ENCODE assay signal across 16 cellular contexts in genomic region chr2:134405641-134406081, GRCh38.
DNase-seq lines count a peak whose midpoint lies in the region; ATAC-seq and TF ChIP-seq lines count a peak whose summit lies in the region.
"Had no signal": no experiment of that assay in that cellular context is flagged by ENCODE, and none has a peak within 500 bp of the region (broad histone marks: within the 10 kb centered on the region; RNA-seq: fewer than 3 reads in every experiment).

No MANE protein-coding gene starts in this region.

- H3K9me3 ChIP-seq in IMR-90 (ENCODE audit: control insufficient read depth, insufficient read depth, low read length) = no peaks in the 10 kb centered on the region

- no peaks in the 10 kb centered on the region for H3K9me3 Mint-ChIP-seq in memory B cell
- H3K9me3 Mint-ChIP-seq: activated CD8-positive, alpha-beta T cell treated with anti-CD3 and anti-CD28 coated beads for 36 hours had no signal

- peaks cover 6% of the 10 kb centered on the region; the same call in 1 of the 2 replicates for H4K20me1 ChIP-seq in IMR-90 (ENCODE audit: insufficient read depth, low read length)

- peak overlapping the region; percentile 85 for H3K27ac Mint-ChIP-seq in memory B cell

- H3K9me1 ChIP-seq in IMR-90 (ENCODE audit: insufficient read depth, low read length) = peaks cover 36% of the 10 kb centered on the region

- no peaks in the 10 kb centered on the region for H3K27me3 ChIP-seq in IMR-90 (ENCODE audit: control insufficient read depth, insufficient read depth, low read length)

- H2BK15ac ChIP-seq in IMR-90 (ENCODE audit: low read depth, low read length) = peak overlapping the region; percentile 73; the same call in 2 of the 3 replicates

- no CpG with 5 or more reads among the region's 2 CpGs for WGBS in IMR-90 (ENCODE audit: extremely low coverage in 2 of 2, insufficient read length in 1 of 2), 2 experiments

- no peak overlapping the region for H3K27ac ChIP-seq in IMR-90 (ENCODE audit: insufficient read depth, low read length)

- H2AK9ac ChIP-seq in IMR-90 (replicated peaks; ENCODE audit: low read depth, low read length, poor library complexity) = no peak overlapping the region

- TF ChIP-seq POLR2A in IMR-90 (IDR thresholded peaks at IDR 0.05; ENCODE audit: low read depth, low read length) = no peak

- no peak overlapping the region for H2AK5ac ChIP-seq in IMR-90 (ENCODE audit: low read depth, low read length)

- BruUV-seq in IMR-90 (replicated peaks; lab: Mats Ljungman, UMichigan) = no TSS peak

- intact Hi-C loops in IMR-90 (cut with micrococcal nuclease) (no loop called here), posterior vena cava (cut with DNase I) (no loop called here)

- H3K4me1 ChIP-seq in IMR-90 (ENCODE audit: control insufficient read depth, insufficient read depth, low read length) = peaks cover 39% of the 10 kb centered on the region

- H3K4me3 Mint-ChIP-seq in memory B cell = no peak overlapping the region
- H3K4me3 Mint-ChIP-seq: activated CD8-positive, alpha-beta T cell treated with anti-CD3 and anti-CD28 coated beads for 36 hours had no signal

- H4K5ac ChIP-seq in IMR-90 (ENCODE audit: low read depth, low read length) = peak overlapping the region; percentile 5; the same call in 1 of the 2 replicates

- H4K91ac ChIP-seq in IMR-90 (ENCODE audit: insufficient read depth, low read depth, low read length) = peak overlapping the region; percentile 2; the same call in 1 of the 2 replicates

- H2BK120ac ChIP-seq in IMR-90 (ENCODE audit: low read depth, low read length) = peak overlapping the region; percentile 54

- peaks cover 38% of the 10 kb centered on the region for H3K4me1 Mint-ChIP-seq in memory B cell

- no peak overlapping the region for H3K4me3 ChIP-seq in AG10803 (ENCODE audit: low read length)
- H3K4me3 ChIP-seq in IMR-90 (ENCODE audit: insufficient read depth, low read depth, low read length) = no peak overlapping the region
- H3K4me3 ChIP-seq in astrocyte of the spinal cord (ENCODE audit: low read depth, low read length) = no peak overlapping the region
- H3K4me3 ChIP-seq: lung had no signal

- H2BK5ac ChIP-seq in IMR-90 (ENCODE audit: low read depth, low read length, poor library complexity, severe bottlenecking) = peak overlapping the region; percentile 44

- dilution Hi-C loops in IMR-90 (cut with HindIII; ENCODE audit: low sequenced_read_pairs, unreplicated experiment) = no loop called here

- peaks cover 18 to 80% of the 10 kb centered on the region in 2 experiments for H3K79me1 ChIP-seq in IMR-90 (ENCODE audit: low read depth in 1 of 2, low read length in 2 of 2)

- H3K23ac ChIP-seq in IMR-90 (ENCODE audit: low read depth, low read length) = no peak overlapping the region

- peak overlapping the region; percentile 39; the same call in 1 of the 2 replicates for H3K14ac ChIP-seq in IMR-90 (replicated peaks; ENCODE audit: low read depth, low read length)

- H3K36me3 Mint-ChIP-seq in memory B cell = peaks cover 33% of the 10 kb centered on the region

- TF ChIP-seq CTCF in AG10803 (conservative IDR thresholded peaks at IDR 0.05; ENCODE audit: low read length) = no peak
- TF ChIP-seq CTCF in IMR-90 (conservative IDR thresholded peaks at IDR 0.05; ENCODE audit: low read depth, low read length) = no peak
- no peak for TF ChIP-seq CTCF in astrocyte of the spinal cord (IDR thresholded peaks at IDR 0.05; ENCODE audit: low read depth, low read length)

- H4K8ac ChIP-seq in IMR-90 (ENCODE audit: low read depth in 2 of 2, low read length in 2 of 2) = 0 out of 4 replicates have a peak overlapping the region, but pooled peaks of 1 of the 2 experiments have one; percentile 2

- peaks cover 15% of the 10 kb centered on the region for H3K36me3 ChIP-seq in IMR-90 (ENCODE audit: control insufficient read depth, insufficient read depth, low read length)

- ATAC-seq in IMR-90 (ENCODE audit: low read depth) = no peak
- no peak for ATAC-seq in memory B cell (ENCODE audit: low read depth)
- no peak for ATAC-seq in HG02970 (IDR thresholded peaks at IDR 0.05; ENCODE audit: low FRiP score, unreplicated experiment)
- ATAC-seq: activated CD8-positive, alpha-beta T cell treated with anti-CD3 and anti-CD28 coated beads for 36 hours had no signal

- no peak overlapping the region for H3K9ac ChIP-seq in IMR-90 (ENCODE audit: low read depth, low read length)

- in situ Hi-C loops in IMR-90 (cut with MboI; ENCODE audit: low sequenced_read_pairs) = loop anchor here (25.0 kb wide), 1 partner anchor 518 kb away; no protein-coding TSS in a partner anchor
- in situ Hi-C loops in astrocyte of the spinal cord (cut with HindIII; ENCODE audit: low sequenced_read_pairs) = no loop called here

- CTCF ChIA-PET in IMR-90 (lab: Yijun Ruan, JAX) = no interaction called here

- H3K27me3 Mint-ChIP-seq in memory B cell = no peaks in the 10 kb centered on the region
- H3K27me3 Mint-ChIP-seq: activated CD8-positive, alpha-beta T cell treated with anti-CD3 and anti-CD28 coated beads for 36 hours had no signal

- no peak overlapping the region for H3K56ac ChIP-seq in IMR-90 (ENCODE audit: extremely low read depth, insufficient read depth, low read length)

- peak overlapping the region; percentile 27; the same call in 1 of the 2 replicates for H3K18ac ChIP-seq in IMR-90 (ENCODE audit: low read depth, low read length)

- no peak overlapping the region for H3K4me2 ChIP-seq in IMR-90 (ENCODE audit: low read depth, low read length)

- H2BK20ac ChIP-seq in IMR-90 (ENCODE audit: low read depth, low read length) = peak overlapping the region; percentile 27

- H2AFZ ChIP-seq in IMR-90 (replicated peaks; ENCODE audit: low read length, poor library complexity) = no peak overlapping the region

- DNase-seq in AG10803 (ENCODE audit: low read depth) (peak; percentile 67), IMR-90 (peak; percentile 40), astrocyte of the spinal cord (ENCODE audit: low read depth, low spot score) (peak; percentile 55), memory B cell (ENCODE audit: low spot score in 2 of 2) (no peak), posterior vena cava (ENCODE audit: low spot score) (no peak), NCI-H1092 (lab: John Stamatoyannopoulos, UW) (no peak)
- no peak for DNase-seq in stimulated activated naive CD4-positive, alpha-beta T cell treated with Interleukin-2 at 50 U/mL for 16 hours (lab: John Stamatoyannopoulos, UW)
- DNase-seq: activated CD8-positive, alpha-beta T cell treated with anti-CD3 and anti-CD28 coated beads for 36 hours; activated gamma-delta T cell; aorta; NCI-H1105; NCI-H2171; retina; stimulated activated CD4-positive, alpha-beta T cell treated with anti-CD3 and anti-CD28 coated beads, Interleukin-4, amount 100 ng/mL, for 24 hours had no signal

- TF ChIP-seq RAD21 in IMR-90 (IDR thresholded peaks at IDR 0.05; ENCODE audit: low read length) = no peak

- H3K4ac ChIP-seq in IMR-90 (ENCODE audit: low read depth, low read length) = peak overlapping the region; percentile 79; the same call in 1 of the 2 replicates

- POLR2A ChIA-PET in IMR-90 (lab: Charles Lee; ENCODE audit: unreplicated experiment) = no interaction called here

TF ChIP-seq in IMR-90, 13 proteins besides CTCF, POLR2A, EP300 and RAD21:
- no peak for TF ChIP-seq RCOR1 (IDR thresholded peaks at IDR 0.05; ENCODE audit: insufficient replicate concordance, low read length)
- TF ChIP-seq, protein P1, sequence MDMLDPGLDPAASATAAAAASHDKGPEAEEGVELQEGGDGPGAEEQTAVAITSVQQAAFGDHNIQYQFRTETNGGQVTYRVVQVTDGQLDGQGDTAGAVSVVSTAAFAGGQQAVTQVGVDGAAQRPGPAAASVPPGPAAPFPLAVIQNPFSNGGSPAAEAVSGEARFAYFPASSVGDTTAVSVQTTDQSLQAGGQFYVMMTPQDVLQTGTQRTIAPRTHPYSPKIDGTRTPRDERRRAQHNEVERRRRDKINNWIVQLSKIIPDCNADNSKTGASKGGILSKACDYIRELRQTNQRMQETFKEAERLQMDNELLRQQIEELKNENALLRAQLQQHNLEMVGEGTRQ (IDR thresholded peaks at IDR 0.05; ENCODE audit: low read depth, low read length) = no peak
- peak; percentile 59; the same call in 1 of the 2 replicates for TF ChIP-seq MAFK (IDR thresholded peaks at IDR 0.05; ENCODE audit: low read depth, low read length)
- no peak for TF ChIP-seq FOS (IDR thresholded peaks at IDR 0.05; ENCODE audit: low read depth, low read length)
- TF ChIP-seq MAZ (IDR thresholded peaks at IDR 0.05; ENCODE audit: borderline replicate concordance, low read depth, low read length) = no peak
TF ChIP-seq in IMR-90: peak in this region for 1.

Comparison
In these comparisons a context has a peak if more than half of its experiments do, and no peak if none do; other contexts are left out.
1. DNase-seq: peak in AG10803 (single experiment), IMR-90 (single experiment) and astrocyte of the spinal cord (single experiment); none in memory B cell (0 of 2), posterior vena cava (single experiment), NCI-H1092 (single experiment) and stimulated activated naive CD4-positive, alpha-beta T cell treated with Interleukin-2 at 50 U/mL for 16 hours (single experiment).